8 cellular contexts compared by ENCODE assay signal in the genomic region with DNA sequence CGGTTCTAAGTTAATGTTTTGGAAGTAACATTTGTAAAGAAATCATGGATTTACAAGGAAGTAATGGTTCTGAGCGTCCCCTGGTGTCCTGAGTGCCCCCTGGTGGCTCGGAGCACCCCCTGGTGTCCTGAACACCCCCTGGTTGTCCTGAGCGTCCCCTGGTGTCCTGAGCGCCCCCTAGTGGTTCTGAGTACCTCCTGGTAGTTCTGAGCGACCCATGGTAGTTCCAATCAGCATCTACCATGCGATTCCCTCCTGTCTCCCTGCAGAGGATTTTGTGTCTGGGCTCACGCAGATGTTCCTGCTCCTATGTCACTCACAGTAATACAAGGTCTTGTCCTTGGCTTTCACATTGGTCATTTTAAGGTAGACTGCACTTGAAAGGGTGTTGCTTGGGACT.
A peak's percentile ranks its signal among the peaks of the same experiment; 100 is the strongest.
DNase-seq lines count a peak whose midpoint lies in the region; ATAC-seq and TF ChIP-seq lines count a peak whose summit lies in the region.

No MANE protein-coding gene starts in this region.

- H3K4me3 Mint-ChIP-seq in Calu3 (ENCODE audit: low read depth, unreplicated experiment): no peak overlapping the region
- H3K4me3 Mint-ChIP-seq in GM23338: no peak overlapping the region
- H3K4me3 Mint-ChIP-seq in osteocyte (ENCODE audit: unreplicated experiment): no peak overlapping the region

- H3F3A ChIP-seq in GM23338 (replicated peaks; ENCODE audit: low read depth): 0 out of 2 replicates have a peak, but pooled peaks cover 4% of the 10 kb centered on the region

- H3K4me1 Mint-ChIP-seq in Calu3 (ENCODE audit: low read depth, unreplicated experiment) (peaks cover 20% of the 10 kb centered on the region), GM23338 (no peaks in the 10 kb centered on the region), osteocyte (ENCODE audit: unreplicated experiment) (no peaks in the 10 kb centered on the region)

- H3K27me3 Mint-ChIP-seq in Calu3 (ENCODE audit: unreplicated experiment): no peaks in the 10 kb centered on the region
- peaks cover 8% of the 10 kb centered on the region for H3K27me3 Mint-ChIP-seq in GM23338 (ENCODE audit: insufficient read depth, low read depth, poor library complexity)
- H3K27me3 Mint-ChIP-seq in osteocyte (ENCODE audit: unreplicated experiment): no peaks in the 10 kb centered on the region

- DNase-seq in Calu3: peak; percentile 88
- DNase-seq in GM23338 (ENCODE audit: low spot score): peak; percentile 6
- peak; percentile 72 for DNase-seq in NOMO-1 treated with DMSO at 0.1 percent for 48 hours (lab: John Stamatoyannopoulos, UW; ENCODE audit: unreplicated experiment)
- DNase-seq in activated gamma-delta T cell treated with anti-CD3 and anti-CD28 coated beads, Interleukin-2, amount 50 U/mL, for 16 hours (ENCODE audit: low read depth): peak; percentile 24
- peak; percentile 83 for DNase-seq in osteocyte (ENCODE audit: extremely low spot score, unreplicated experiment)
- no peak for DNase-seq in HuH-7 (ENCODE audit: low spot score)
- DNase-seq in sciatic nerve (ENCODE audit: low spot score): no peak

- H2AFZ ChIP-seq in GM23338: no peak overlapping the region

- TF ChIP-seq CTCF in Calu3 (IDR thresholded peaks at IDR 0.05; ENCODE audit: unreplicated experiment) (peak; percentile 86), GM23338 (conservative IDR thresholded peaks at IDR 0.05; ENCODE audit: low read depth in 2 of 2) (peak; percentile 19 to 34; a peak in 2 of 4 replicates), osteocyte (IDR thresholded peaks at IDR 0.05) (no peak)

- no peak overlapping the region for H3K27ac ChIP-seq in GM23338 (ENCODE audit: low read depth)

- ATAC-seq in GM23338: no peak
- ATAC-seq in HG03457 (IDR thresholded peaks at IDR 0.05; ENCODE audit: unreplicated experiment): no peak
- ATAC-seq in sciatic nerve: no peak

- H3K4me1 ChIP-seq in GM23338 (ENCODE audit: insufficient read depth): no peaks in the 10 kb centered on the region

- no peaks in the 10 kb centered on the region for H3K79me2 ChIP-seq in GM23338 (replicated peaks; ENCODE audit: insufficient read depth)

- H3K27ac Mint-ChIP-seq in Calu3 (ENCODE audit: unreplicated experiment) (no peak overlapping the region), GM23338 (no peak overlapping the region), osteocyte (ENCODE audit: unreplicated experiment) (no peak overlapping the region)

- no peak overlapping the region for H3K4me3 ChIP-seq in GM23338

- no peak overlapping the region for H3K4me2 ChIP-seq in GM23338

- no TSS peak for BruUV-seq in Calu3 (replicated peaks; lab: Mats Ljungman, UMichigan)

- H3K36me3 ChIP-seq in GM23338 (ENCODE audit: insufficient read depth): no peaks in the 10 kb centered on the region; the same call in 1 of the 2 replicates

- H3K36me3 Mint-ChIP-seq in Calu3 (ENCODE audit: insufficient read depth, unreplicated experiment): no peaks in the 10 kb centered on the region
- H3K36me3 Mint-ChIP-seq in GM23338 (ENCODE audit: low read depth): peaks cover 37% of the 10 kb centered on the region; the same call in 2 of the 3 replicates
- no peaks in the 10 kb centered on the region for H3K36me3 Mint-ChIP-seq in osteocyte (ENCODE audit: unreplicated experiment)

- CTCF ChIA-PET in Calu3 (lab: Charles Lee): no interaction called here

- H3K9me3 Mint-ChIP-seq in Calu3 (ENCODE audit: low read depth, unreplicated experiment): no peaks in the 10 kb centered on the region
- peaks cover 88% of the 10 kb centered on the region for H3K9me3 Mint-ChIP-seq in GM23338
- H3K9me3 Mint-ChIP-seq in osteocyte (ENCODE audit: unreplicated experiment): peaks cover 28% of the 10 kb centered on the region

- intact Hi-C loops in Calu3 (cut with micrococcal nuclease; ENCODE audit: unreplicated experiment): no loop called here
- intact Hi-C loops in sciatic nerve (cut with DNase I): no loop called here

- H3K27me3 ChIP-seq in GM23338 (ENCODE audit: insufficient read depth): no peaks in the 10 kb centered on the region

- no peaks in the 10 kb centered on the region for H3K9me2 ChIP-seq in GM23338 (ENCODE audit: insufficient read depth)

- no peaks in the 10 kb centered on the region for H4K20me1 ChIP-seq in GM23338 (replicated peaks; ENCODE audit: insufficient read depth)

TF ChIP-seq in GM23338, 12 proteins besides CTCF, POLR2A, EP300 and RAD21 (continues in another document):
- TF ChIP-seq ZNF331 (CRISPR knock-in tag; IDR thresholded peaks at IDR 0.05; ENCODE audit: low read depth) (no peak), EZH2phosphoT487 (IDR thresholded peaks at IDR 0.05; ENCODE audit: unreplicated experiment) (no peak), ZNF114 (CRISPR knock-in tag; IDR thresholded peaks at IDR 0.05) (no peak), JUNB (IDR thresholded peaks at IDR 0.05; ENCODE audit: unreplicated experiment) (no peak), EZH2 (IDR thresholded peaks at IDR 0.05; ENCODE audit: low read depth, unreplicated experiment) (no peak), POLR2AphosphoS5 (IDR thresholded peaks at IDR 0.05; ENCODE audit: low read depth) (no peak), CREB1 (CRISPR knock-in tag; IDR thresholded peaks at IDR 0.05; ENCODE audit: low read depth) (no peak)
- TF ChIP-seq, protein P1, sequence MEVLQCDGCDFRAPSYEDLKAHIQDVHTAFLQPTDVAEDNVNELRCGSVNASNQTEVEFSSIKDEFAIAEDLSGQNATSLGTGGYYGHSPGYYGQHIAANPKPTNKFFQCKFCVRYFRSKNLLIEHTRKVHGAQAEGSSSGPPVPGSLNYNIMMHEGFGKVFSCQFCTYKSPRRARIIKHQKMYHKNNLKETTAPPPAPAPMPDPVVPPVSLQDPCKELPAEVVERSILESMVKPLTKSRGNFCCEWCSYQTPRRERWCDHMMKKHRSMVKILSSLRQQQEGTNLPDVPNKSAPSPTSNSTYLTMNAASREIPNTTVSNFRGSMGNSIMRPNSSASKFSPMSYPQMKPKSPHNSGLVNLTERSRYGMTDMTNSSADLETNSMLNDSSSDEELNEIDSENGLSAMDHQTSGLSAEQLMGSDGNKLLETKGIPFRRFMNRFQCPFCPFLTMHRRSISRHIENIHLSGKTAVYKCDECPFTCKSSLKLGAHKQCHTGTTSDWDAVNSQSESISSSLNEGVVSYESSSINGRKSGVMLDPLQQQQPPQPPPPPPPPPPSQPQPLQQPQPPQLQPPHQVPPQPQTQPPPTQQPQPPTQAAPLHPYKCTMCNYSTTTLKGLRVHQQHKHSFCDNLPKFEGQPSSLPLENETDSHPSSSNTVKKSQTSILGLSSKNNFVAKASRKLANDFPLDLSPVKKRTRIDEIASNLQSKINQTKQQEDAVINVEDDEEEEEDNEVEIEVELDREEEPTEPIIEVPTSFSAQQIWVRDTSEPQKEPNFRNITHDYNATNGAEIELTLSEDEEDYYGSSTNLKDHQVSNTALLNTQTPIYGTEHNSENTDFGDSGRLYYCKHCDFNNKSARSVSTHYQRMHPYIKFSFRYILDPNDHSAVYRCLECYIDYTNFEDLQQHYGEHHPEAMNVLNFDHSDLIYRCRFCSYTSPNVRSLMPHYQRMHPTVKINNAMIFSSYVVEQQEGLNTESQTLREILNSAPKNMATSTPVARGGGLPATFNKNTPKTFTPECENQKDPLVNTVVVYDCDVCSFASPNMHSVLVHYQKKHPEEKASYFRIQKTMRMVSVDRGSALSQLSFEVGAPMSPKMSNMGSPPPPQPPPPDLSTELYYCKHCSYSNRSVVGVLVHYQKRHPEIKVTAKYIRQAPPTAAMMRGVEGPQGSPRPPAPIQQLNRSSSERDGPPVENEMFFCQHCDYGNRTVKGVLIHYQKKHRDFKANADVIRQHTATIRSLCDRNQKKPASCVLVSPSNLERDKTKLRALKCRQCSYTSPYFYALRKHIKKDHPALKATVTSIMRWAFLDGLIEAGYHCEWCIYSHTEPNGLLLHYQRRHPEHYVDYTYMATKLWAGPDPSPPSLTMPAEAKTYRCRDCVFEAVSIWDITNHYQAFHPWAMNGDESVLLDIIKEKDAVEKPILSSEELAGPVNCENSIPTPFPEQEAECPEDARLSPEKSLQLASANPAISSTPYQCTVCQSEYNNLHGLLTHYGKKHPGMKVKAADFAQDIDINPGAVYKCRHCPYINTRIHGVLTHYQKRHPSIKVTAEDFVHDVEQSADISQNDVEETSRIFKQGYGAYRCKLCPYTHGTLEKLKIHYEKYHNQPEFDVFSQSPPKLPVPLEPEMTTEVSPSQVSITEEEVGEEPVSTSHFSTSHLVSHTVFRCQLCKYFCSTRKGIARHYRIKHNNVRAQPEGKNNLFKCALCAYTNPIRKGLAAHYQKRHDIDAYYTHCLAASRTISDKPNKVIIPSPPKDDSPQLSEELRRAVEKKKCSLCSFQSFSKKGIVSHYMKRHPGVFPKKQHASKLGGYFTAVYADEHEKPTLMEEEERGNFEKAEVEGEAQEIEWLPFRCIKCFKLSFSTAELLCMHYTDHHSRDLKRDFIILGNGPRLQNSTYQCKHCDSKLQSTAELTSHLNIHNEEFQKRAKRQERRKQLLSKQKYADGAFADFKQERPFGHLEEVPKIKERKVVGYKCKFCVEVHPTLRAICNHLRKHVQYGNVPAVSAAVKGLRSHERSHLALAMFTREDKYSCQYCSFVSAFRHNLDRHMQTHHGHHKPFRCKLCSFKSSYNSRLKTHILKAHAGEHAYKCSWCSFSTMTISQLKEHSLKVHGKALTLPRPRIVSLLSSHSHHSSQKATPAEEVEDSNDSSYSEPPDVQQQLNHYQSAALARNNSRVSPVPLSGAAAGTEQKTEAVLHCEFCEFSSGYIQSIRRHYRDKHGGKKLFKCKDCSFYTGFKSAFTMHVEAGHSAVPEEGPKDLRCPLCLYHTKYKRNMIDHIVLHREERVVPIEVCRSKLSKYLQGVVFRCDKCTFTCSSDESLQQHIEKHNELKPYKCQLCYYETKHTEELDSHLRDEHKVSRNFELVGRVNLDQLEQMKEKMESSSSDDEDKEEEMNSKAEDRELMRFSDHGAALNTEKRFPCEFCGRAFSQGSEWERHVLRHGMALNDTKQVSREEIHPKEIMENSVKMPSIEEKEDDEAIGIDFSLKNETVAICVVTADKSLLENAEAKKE (CRISPR knock-in tag; IDR thresholded peaks at IDR 0.05): no peak
- TF ChIP-seq, protein P2, sequence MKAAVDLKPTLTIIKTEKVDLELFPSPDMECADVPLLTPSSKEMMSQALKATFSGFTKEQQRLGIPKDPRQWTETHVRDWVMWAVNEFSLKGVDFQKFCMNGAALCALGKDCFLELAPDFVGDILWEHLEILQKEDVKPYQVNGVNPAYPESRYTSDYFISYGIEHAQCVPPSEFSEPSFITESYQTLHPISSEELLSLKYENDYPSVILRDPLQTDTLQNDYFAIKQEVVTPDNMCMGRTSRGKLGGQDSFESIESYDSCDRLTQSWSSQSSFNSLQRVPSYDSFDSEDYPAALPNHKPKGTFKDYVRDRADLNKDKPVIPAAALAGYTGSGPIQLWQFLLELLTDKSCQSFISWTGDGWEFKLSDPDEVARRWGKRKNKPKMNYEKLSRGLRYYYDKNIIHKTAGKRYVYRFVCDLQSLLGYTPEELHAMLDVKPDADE (IDR thresholded peaks at IDR 0.05): no peak

Comparison
In these comparisons a context has a peak if more than half of its experiments do, and no peak if none do; other contexts are left out.
1. DNase-seq: peak in Calu3 (single experiment), GM23338 (single experiment), NOMO-1 treated with DMSO at 0.1 percent for 48 hours (single experiment), activated gamma-delta T cell treated with anti-CD3 and anti-CD28 coated beads, Interleukin-2, amount 50 U/mL, for 16 hours (single experiment) and osteocyte (single experiment); none in HuH-7 (single experiment) and sciatic nerve (single experiment).